Comparison of ENCODE assay signal across 27 cellular contexts in genomic region chr6:117079946-117080345, GRCh38.
"Had no signal": no experiment of that assay in that cellular context is flagged by ENCODE, and none has a peak within 500 bp of the region (broad histone marks: within the 10 kb centered on the region; RNA-seq: fewer than 3 reads in every experiment).

No MANE protein-coding gene starts in this region.

- ATAC-seq: activated CD4-positive, alpha-beta T cell treated with anti-CD3 and anti-CD28 coated beads for 36 hours; activated CD8-positive, alpha-beta memory T cell treated with anti-CD3 and anti-CD28 coated beads, Interleukin-2, amount 10 ng/mL, durations not matched to agents 7 days and 5 days; activated CD8-positive, alpha-beta T cell treated with anti-CD3 and anti-CD28 coated beads, Interleukin-2, amount 10 ng/mL, durations not matched to agents 7 days and 5 days; activated naive CD8-positive, alpha-beta T cell treated with anti-CD3 and anti-CD28 coated beads, Interleukin-2, amount 50 U/mL, for 24 hours; body of pancreas; gastroesophageal sphincter; heart right ventricle had no signal

- H3K9me3 ChIP-seq: adrenal gland, body of pancreas, esophagus squamous epithelium, gastroesophageal sphincter had no signal

- H3K4me1 ChIP-seq: adrenal gland, body of pancreas, esophagus squamous epithelium, gastroesophageal sphincter had no signal

- DNase-seq: activated CD4-positive, alpha-beta memory T cell treated with anti-CD3 and anti-CD28 coated beads for 36 hours; activated CD4-positive, alpha-beta T cell treated with anti-CD3 and anti-CD28 coated beads for 36 hours; activated CD4-positive, alpha-beta T cell treated with anti-CD3 and anti-CD28 coated beads, Interleukin-2, amount 10 ng/mL, durations not matched to agents 24 days and 14 days; activated CD4-positive, CD25-positive, alpha-beta regulatory T cell; activated CD4-positive, CD25-positive, alpha-beta regulatory T cell treated with anti-CD3 and anti-CD28 coated beads, Interleukin-2, amount 50 U/mL, for 72 hours; activated CD8-positive, alpha-beta memory T cell treated with anti-CD3 and anti-CD28 coated beads, Interleukin-2, amount 10 ng/mL, durations not matched to agents 7 days and 5 days; activated CD8-positive, alpha-beta memory T cell treated with anti-CD3 and anti-CD28 coated beads, Interleukin-2, amount 50 U/mL, for 4 hours; activated CD8-positive, alpha-beta T cell treated with anti-CD3 and anti-CD28 coated beads, Interleukin-2, amount 10 ng/mL, durations not matched to agents 7 days and 5 days; activated effector memory CD4-positive, alpha-beta T cell treated with anti-CD3 and anti-CD28 coated beads, Interleukin-2, amount 50 U/mL, for 16 hours; activated naive CD4-positive, alpha-beta T cell treated with anti-CD3 and anti-CD28 coated beads for 36 hours; activated naive CD8-positive, alpha-beta T cell treated with anti-CD3 and anti-CD28 coated beads for 36 hours; activated naive CD8-positive, alpha-beta T cell treated with anti-CD3 and anti-CD28 coated beads, Interleukin-2, amount 50 U/mL, for 24 hours; activated T-cell treated with anti-CD3 and anti-CD28 coated beads, Interleukin-2, amount 50 U/mL, for 1 hour; activated T-cell treated with anti-CD3 and anti-CD28 coated beads, Interleukin-2, amount 50 U/mL, for 48 hours; adrenal gland; amygdala; aorta; body of pancreas; caudate nucleus; cortex of kidney; effector CD8-positive, alpha-beta T cell; esophagus squamous epithelium; foreskin melanocyte; heart right ventricle; T-helper 2 cell had no signal

- H3K4me3 ChIP-seq: adrenal gland, body of pancreas, esophagus squamous epithelium, gastroesophageal sphincter, heart right ventricle had no signal

- H3K27ac ChIP-seq: adrenal gland, body of pancreas, epithelial cell of prostate, esophagus squamous epithelium, gastroesophageal sphincter, heart right ventricle had no signal

- H3K36me3 ChIP-seq: adrenal gland, esophagus squamous epithelium, gastroesophageal sphincter, heart right ventricle had no signal

- H3K27me3 ChIP-seq: adrenal gland, body of pancreas, esophagus squamous epithelium, gastroesophageal sphincter, heart right ventricle had no signal
